In genomic region chr17:45234641-45235040, GRCh38 we compare ENCODE assay signal across 1 cellular context.
TF ChIP-seq lines count a peak whose summit lies in the region.

No MANE protein-coding gene starts in this region.

TF ChIP-seq in HepG2, 621 proteins besides CTCF, POLR2A, EP300 and RAD21 (continued from another document and continues in another):
- TF ChIP-seq HNF1B (CRISPR knock-in tag; IDR thresholded peaks at IDR 0.05) (no peak), THAP9 (CRISPR knock-in tag; IDR thresholded peaks at IDR 0.05; ENCODE audit: borderline replicate concordance) (peak; percentile 58; the same call in 1 of the 2 replicates), DBP (CRISPR knock-in tag; IDR thresholded peaks at IDR 0.05; ENCODE audit: not compliant biosample characterization) (no peak), ZNF609 (CRISPR knock-in tag; IDR thresholded peaks at IDR 0.05; ENCODE audit: borderline replicate concordance) (no peak), GTF2F1 (IDR thresholded peaks at IDR 0.05; ENCODE audit: low read length) (no peak), STAG1 (CRISPR knock-in tag; IDR thresholded peaks at IDR 0.05) (peak; percentile 57), ZNF75D (CRISPR knock-in tag; IDR thresholded peaks at IDR 0.05; ENCODE audit: borderline replicate concordance) (no peak), HOXD1 (CRISPR knock-in tag; IDR thresholded peaks at IDR 0.05) (no peak), ZNF7 (CRISPR knock-in tag; IDR thresholded peaks at IDR 0.05) (no peak), PATZ1 (CRISPR knock-in tag; IDR thresholded peaks at IDR 0.05) (no peak), MEIS1 (CRISPR knock-in tag; IDR thresholded peaks at IDR 0.05; ENCODE audit: borderline replicate concordance) (no peak), TEAD3 (CRISPR knock-in tag; optimal IDR thresholded peaks at IDR 0.05; ENCODE audit: borderline replicate concordance) (peak; percentile 45), ZFAT (CRISPR knock-in tag; conservative IDR thresholded peaks at IDR 0.05) (no peak), ZNF83 (CRISPR knock-in tag; IDR thresholded peaks at IDR 0.05; ENCODE audit: borderline replicate concordance) (peak; percentile 80; the same call in 1 of the 2 replicates), JUN (CRISPR knock-in tag; IDR thresholded peaks at IDR 0.05) (no peak), ZBTB38 (CRISPR knock-in tag; IDR thresholded peaks at IDR 0.05) (no peak), HHEX (CRISPR knock-in tag; IDR thresholded peaks at IDR 0.05) (no peak), MAFG (CRISPR knock-in tag; IDR thresholded peaks at IDR 0.05) (no peak), FOXK1 (CRISPR knock-in tag; IDR thresholded peaks at IDR 0.05; ENCODE audit: borderline replicate concordance, low read depth) (no peak)
- TF ChIP-seq, protein P1, sequence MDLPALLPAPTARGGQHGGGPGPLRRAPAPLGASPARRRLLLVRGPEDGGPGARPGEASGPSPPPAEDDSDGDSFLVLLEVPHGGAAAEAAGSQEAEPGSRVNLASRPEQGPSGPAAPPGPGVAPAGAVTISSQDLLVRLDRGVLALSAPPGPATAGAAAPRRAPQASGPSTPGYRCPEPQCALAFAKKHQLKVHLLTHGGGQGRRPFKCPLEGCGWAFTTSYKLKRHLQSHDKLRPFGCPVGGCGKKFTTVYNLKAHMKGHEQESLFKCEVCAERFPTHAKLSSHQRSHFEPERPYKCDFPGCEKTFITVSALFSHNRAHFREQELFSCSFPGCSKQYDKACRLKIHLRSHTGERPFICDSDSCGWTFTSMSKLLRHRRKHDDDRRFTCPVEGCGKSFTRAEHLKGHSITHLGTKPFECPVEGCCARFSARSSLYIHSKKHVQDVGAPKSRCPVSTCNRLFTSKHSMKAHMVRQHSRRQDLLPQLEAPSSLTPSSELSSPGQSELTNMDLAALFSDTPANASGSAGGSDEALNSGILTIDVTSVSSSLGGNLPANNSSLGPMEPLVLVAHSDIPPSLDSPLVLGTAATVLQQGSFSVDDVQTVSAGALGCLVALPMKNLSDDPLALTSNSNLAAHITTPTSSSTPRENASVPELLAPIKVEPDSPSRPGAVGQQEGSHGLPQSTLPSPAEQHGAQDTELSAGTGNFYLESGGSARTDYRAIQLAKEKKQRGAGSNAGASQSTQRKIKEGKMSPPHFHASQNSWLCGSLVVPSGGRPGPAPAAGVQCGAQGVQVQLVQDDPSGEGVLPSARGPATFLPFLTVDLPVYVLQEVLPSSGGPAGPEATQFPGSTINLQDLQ (CRISPR knock-in tag; IDR thresholded peaks at IDR 0.05): no peak
- TF ChIP-seq, protein P2, sequence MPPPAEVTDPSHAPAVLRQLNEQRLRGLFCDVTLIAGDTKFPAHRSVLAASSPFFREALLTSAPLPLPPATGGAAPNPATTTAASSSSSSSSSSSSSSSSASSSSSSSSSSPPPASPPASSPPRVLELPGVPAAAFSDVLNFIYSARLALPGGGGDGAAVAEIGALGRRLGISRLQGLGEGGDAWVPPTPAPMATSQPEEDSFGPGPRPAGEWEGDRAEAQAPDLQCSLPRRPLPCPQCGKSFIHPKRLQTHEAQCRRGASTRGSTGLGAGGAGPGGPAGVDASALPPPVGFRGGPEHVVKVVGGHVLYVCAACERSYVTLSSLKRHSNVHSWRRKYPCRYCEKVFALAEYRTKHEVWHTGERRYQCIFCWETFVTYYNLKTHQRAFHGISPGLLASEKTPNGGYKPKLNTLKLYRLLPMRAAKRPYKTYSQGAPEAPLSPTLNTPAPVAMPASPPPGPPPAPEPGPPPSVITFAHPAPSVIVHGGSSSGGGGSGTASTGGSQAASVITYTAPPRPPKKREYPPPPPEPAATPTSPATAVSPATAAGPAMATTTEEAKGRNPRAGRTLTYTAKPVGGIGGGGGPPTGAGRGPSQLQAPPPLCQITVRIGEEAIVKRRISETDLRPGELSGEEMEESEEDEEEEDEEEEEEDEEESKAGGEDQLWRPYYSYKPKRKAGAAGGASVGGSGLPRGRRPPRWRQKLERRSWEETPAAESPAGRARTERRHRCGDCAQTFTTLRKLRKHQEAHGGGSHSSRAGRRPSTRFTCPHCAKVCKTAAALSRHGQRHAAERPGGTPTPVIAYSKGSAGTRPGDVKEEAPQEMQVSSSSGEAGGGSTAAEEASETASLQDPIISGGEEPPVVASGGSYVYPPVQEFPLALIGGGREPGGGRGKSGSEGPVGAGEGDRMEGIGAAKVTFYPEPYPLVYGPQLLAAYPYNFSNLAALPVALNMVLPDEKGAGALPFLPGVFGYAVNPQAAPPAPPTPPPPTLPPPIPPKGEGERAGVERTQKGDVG (CRISPR knock-in tag; IDR thresholded peaks at IDR 0.05; ENCODE audit: borderline replicate concordance): no peak
- TF ChIP-seq, protein P3, sequence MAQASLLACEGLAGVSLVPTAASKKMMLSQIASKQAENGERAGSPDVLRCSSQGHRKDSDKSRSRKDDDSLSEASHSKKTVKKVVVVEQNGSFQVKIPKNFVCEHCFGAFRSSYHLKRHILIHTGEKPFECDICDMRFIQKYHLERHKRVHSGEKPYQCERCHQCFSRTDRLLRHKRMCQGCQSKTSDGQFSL (CRISPR knock-in tag; IDR thresholded peaks at IDR 0.05): no peak
- TF ChIP-seq, protein P4, sequence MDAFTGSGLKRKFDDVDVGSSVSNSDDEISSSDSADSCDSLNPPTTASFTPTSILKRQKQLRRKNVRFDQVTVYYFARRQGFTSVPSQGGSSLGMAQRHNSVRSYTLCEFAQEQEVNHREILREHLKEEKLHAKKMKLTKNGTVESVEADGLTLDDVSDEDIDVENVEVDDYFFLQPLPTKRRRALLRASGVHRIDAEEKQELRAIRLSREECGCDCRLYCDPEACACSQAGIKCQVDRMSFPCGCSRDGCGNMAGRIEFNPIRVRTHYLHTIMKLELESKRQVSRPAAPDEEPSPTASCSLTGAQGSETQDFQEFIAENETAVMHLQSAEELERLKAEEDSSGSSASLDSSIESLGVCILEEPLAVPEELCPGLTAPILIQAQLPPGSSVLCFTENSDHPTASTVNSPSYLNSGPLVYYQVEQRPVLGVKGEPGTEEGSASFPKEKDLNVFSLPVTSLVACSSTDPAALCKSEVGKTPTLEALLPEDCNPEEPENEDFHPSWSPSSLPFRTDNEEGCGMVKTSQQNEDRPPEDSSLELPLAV (CRISPR knock-in tag; conservative IDR thresholded peaks at IDR 0.05; ENCODE audit: low read depth): no peak
- TF ChIP-seq, protein P5, sequence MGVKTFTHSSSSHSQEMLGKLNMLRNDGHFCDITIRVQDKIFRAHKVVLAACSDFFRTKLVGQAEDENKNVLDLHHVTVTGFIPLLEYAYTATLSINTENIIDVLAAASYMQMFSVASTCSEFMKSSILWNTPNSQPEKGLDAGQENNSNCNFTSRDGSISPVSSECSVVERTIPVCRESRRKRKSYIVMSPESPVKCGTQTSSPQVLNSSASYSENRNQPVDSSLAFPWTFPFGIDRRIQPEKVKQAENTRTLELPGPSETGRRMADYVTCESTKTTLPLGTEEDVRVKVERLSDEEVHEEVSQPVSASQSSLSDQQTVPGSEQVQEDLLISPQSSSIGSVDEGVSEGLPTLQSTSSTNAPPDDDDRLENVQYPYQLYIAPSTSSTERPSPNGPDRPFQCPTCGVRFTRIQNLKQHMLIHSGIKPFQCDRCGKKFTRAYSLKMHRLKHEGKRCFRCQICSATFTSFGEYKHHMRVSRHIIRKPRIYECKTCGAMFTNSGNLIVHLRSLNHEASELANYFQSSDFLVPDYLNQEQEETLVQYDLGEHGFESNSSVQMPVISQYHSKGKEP (CRISPR knock-in tag; IDR thresholded peaks at IDR 0.05): no peak
- TF ChIP-seq, protein P6, sequence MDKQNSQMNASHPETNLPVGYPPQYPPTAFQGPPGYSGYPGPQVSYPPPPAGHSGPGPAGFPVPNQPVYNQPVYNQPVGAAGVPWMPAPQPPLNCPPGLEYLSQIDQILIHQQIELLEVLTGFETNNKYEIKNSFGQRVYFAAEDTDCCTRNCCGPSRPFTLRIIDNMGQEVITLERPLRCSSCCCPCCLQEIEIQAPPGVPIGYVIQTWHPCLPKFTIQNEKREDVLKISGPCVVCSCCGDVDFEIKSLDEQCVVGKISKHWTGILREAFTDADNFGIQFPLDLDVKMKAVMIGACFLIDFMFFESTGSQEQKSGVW (CRISPR knock-in tag; IDR thresholded peaks at IDR 0.05; ENCODE audit: borderline replicate concordance): no peak
- TF ChIP-seq, protein P7, sequence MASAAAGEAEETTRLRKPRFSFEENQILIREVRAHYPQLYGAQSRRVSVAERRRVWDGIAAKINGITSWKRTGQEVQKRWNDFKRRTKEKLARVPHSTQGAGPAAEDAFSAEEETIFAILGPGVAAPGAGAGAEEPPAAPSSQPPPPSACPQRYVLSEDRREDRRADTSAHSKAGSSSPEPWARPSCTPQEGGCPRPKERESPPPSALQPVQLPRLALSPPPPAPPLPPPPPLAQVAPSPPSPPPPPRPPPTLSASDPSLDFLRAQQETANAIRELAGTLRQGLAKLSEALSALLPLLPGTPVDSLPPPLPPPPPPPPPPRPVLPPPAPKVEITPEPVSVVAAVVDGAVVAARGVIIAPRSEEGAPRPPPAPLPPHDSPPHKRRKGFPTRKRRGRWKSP (CRISPR knock-in tag; IDR thresholded peaks at IDR 0.05): no peak
